Comparison of ENCODE assay signal across 12 cellular contexts in the genomic region with DNA sequence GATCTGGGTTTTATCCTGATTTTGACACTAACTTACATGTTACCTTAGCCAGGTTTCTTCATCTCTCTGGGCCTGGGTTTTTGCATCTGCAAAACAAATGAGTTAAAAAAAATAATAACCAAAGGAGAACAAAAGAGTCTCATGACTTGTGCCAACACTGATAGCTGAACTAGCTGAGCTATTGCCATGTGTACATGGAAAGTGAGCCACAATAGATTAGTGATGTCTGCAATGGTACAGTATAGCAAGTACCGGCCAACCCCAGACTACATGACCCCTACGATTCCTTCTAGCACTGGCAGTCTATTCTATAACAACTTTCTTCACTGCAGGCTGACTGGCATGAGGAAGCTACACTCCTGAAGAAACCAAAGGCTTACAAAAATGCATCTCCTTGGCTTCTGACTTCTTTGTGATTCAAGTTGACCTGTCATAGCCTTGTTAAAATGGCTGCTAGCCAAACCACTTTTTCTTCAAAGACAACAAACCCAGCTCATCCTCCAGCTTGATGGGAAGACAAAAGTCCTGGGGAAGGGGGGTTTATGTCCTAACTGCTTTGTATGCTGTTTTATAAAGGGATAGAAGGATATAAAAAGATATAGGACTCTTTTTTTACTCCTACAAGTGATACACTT.
DNase-seq lines count a peak whose midpoint lies in the region; ATAC-seq lines count a peak whose summit lies in the region.
"Had no signal": no experiment of that assay in that cellular context is flagged by ENCODE, and none has a peak within 500 bp of the region (broad histone marks: within the 10 kb centered on the region; RNA-seq: fewer than 3 reads in every experiment).

No MANE protein-coding gene starts in this region.

- H3K27me3 Mint-ChIP-seq in natural killer cell treated with Interleukin-12 subunit alpha and Interleukin-12 subunit beta and Interleukin-15 and Interleukin-18, amount 100 ng/mL, for 72 hours, result no peaks in the 10 kb centered on the region

- H3K4me1 Mint-ChIP-seq in natural killer cell treated with Interleukin-12 subunit alpha and Interleukin-12 subunit beta and Interleukin-15 and Interleukin-18, amount 100 ng/mL, for 72 hours (ENCODE audit: low read depth in 2 of 2), result peaks cover 76 to 90% of the 10 kb centered on the region in 2 donors

- peaks cover 21% of the 10 kb centered on the region for H3K36me3 Mint-ChIP-seq in natural killer cell treated with Interleukin-12 subunit alpha and Interleukin-12 subunit beta and Interleukin-15 and Interleukin-18, amount 100 ng/mL, for 72 hours

- intact Hi-C loops in Right ventricle myocardium superior (cut with DNase I), result no loop called here

- peak overlapping the region; percentile 85 for H3K4me3 Mint-ChIP-seq in natural killer cell treated with Interleukin-12 subunit alpha and Interleukin-12 subunit beta and Interleukin-15 and Interleukin-18, amount 100 ng/mL, for 72 hours

- ATAC-seq in GM19397 (IDR thresholded peaks at IDR 0.05; ENCODE audit: unreplicated experiment), result peak; percentile 10
- peak; percentile 4 for ATAC-seq in HG03108 (IDR thresholded peaks at IDR 0.05; ENCODE audit: unreplicated experiment)
- no peak for ATAC-seq in natural killer cell treated with Interleukin-12 subunit alpha and Interleukin-12 subunit beta and Interleukin-15 and Interleukin-18, amount 100 ng/mL, for 72 hours
- ATAC-seq in Right ventricle myocardium superior (ENCODE audit: poor library complexity), result no peak
- ATAC-seq: esophagus mucosa had no signal

- DNase-seq in RPMI7951 (ENCODE audit: low read depth) (peak; percentile 69), Right ventricle myocardium superior (no peak), C1 segment of cervical spinal cord (lab: John Stamatoyannopoulos, UW) (no peak), amniotic stem cell (lab: John Stamatoyannopoulos, UW) (no peak)
- DNase-seq in natural killer cell treated with Interleukin-12 subunit alpha and Interleukin-12 subunit beta and Interleukin-15 and Interleukin-18, amount 100 ng/mL, for 72 hours (ENCODE audit: low spot score), result no peak
- DNase-seq: colonic mucosa, mesendoderm, NCI-H1694, thyroid gland had no signal

- H3K27ac Mint-ChIP-seq in natural killer cell treated with Interleukin-12 subunit alpha and Interleukin-12 subunit beta and Interleukin-15 and Interleukin-18, amount 100 ng/mL, for 72 hours, result peak overlapping the region; percentile 93 to 95

- no peaks in the 10 kb centered on the region for H3K9me3 Mint-ChIP-seq in natural killer cell treated with Interleukin-12 subunit alpha and Interleukin-12 subunit beta and Interleukin-15 and Interleukin-18, amount 100 ng/mL, for 72 hours

Comparison
In these comparisons a context has a peak if more than half of its experiments do, and no peak if none do; other contexts are left out.
1. ATAC-seq: peak in GM19397 (single experiment) and HG03108 (single experiment); none in natural killer cell treated with Interleukin-12 subunit alpha and Interleukin-12 subunit beta and Interleukin-15 and Interleukin-18, amount 100 ng/mL, for 72 hours (0 of 2) and Right ventricle myocardium superior (single experiment).